Comparison of ENCODE assay signal across 1 cellular context in the genomic region with DNA sequence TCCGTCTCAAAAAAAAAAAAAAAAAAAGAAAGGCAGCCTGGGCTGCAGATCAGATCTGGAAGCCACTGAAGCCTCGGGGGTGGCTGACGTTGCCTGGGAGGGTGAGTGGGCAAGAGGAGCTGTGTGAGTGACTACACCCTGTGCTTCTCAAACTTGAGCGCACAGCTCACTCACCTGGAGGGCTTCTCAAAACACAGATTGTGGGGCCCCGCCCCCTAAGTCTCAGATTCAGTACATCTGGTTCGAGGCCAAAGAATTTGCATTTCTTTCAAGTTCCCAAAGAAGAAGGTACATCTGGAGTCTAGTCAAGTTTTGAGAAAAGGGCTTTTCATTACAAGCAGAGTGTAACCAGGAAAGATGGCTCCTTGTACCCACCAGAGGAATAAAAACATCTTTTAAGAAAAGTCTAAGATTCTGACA.
TF ChIP-seq lines count a peak whose summit lies in the region.

No MANE protein-coding gene starts in this region.

TF ChIP-seq in GM12878, 131 proteins besides CTCF, POLR2A, EP300 and RAD21 (continued from another document):
- TF ChIP-seq RUNX3 (IDR thresholded peaks at IDR 0.05; ENCODE audit: low read length) (peak; percentile 43; the same call in 1 of the 2 replicates), ZNF24 (IDR thresholded peaks at IDR 0.05) (0 out of 2 replicates have a peak, but pooled peaks have one; percentile 4), MEF2A (IDR thresholded peaks at IDR 0.05; ENCODE audit: insufficient read depth, low read depth, low read length) (no peak; the same call in 1 of the 2 replicates), IKZF1 (conservative IDR thresholded peaks at IDR 0.05) (peak; percentile 37; the same call in 1 of the 2 replicates), POU2F2 (IDR thresholded peaks at IDR 0.05; ENCODE audit: borderline replicate concordance, low read depth, low read length) (peak; percentile 90), POLR2AphosphoS2 (IDR thresholded peaks at IDR 0.05; ENCODE audit: low read depth, low read length) (no peak), LARP7 (IDR thresholded peaks at IDR 0.05) (no peak), CBX5 (IDR thresholded peaks at IDR 0.05; ENCODE audit: low read depth) (0 out of 2 replicates have a peak, but pooled peaks have one; percentile 47), CEBPB (IDR thresholded peaks at IDR 0.05; ENCODE audit: borderline replicate concordance in 1 of 2, low read depth in 2 of 2, low read length in 2 of 2) (no peak), ZNF384 (IDR thresholded peaks at IDR 0.05; ENCODE audit: borderline replicate concordance, low read depth, low read length) (peak; percentile 71), MTA2 (IDR thresholded peaks at IDR 0.05; ENCODE audit: low read depth) (peak; percentile 14; the same call in 1 of the 2 replicates), EED (IDR thresholded peaks at IDR 0.05; ENCODE audit: low read depth) (peak; percentile 11; the same call in 1 of the 2 replicates), BCL11A (IDR thresholded peaks at IDR 0.05; ENCODE audit: low read depth, low read length) (no peak), SMAD1 (IDR thresholded peaks at IDR 0.05; ENCODE audit: low read depth, partially characterized antibody) (peak; percentile 35), MXI1 (IDR thresholded peaks at IDR 0.05; ENCODE audit: low read depth, low read length) (0 out of 2 replicates have a peak, but pooled peaks have one; percentile 25), HDGF (IDR thresholded peaks at IDR 0.05) (no peak), EGR1 (IDR thresholded peaks at IDR 0.05; ENCODE audit: borderline replicate concordance in 1 of 2, low read depth in 2 of 2, low read length in 2 of 2) (peak in 1 of 2 experiments; percentile 73; a peak in 1 of 3 replicates), DPF2 (IDR thresholded peaks at IDR 0.05) (no peak), TCF7 (IDR thresholded peaks at IDR 0.05; ENCODE audit: borderline replicate concordance) (peak; percentile 24; the same call in 1 of the 2 replicates)
- TF ChIP-seq, protein P1, sequence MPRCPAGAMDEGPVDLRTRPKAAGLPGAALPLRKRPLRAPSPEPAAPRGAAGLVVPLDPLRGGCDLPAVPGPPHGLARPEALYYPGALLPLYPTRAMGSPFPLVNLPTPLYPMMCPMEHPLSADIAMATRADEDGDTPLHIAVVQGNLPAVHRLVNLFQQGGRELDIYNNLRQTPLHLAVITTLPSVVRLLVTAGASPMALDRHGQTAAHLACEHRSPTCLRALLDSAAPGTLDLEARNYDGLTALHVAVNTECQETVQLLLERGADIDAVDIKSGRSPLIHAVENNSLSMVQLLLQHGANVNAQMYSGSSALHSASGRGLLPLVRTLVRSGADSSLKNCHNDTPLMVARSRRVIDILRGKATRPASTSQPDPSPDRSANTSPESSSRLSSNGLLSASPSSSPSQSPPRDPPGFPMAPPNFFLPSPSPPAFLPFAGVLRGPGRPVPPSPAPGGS (IDR thresholded peaks at IDR 0.05; ENCODE audit: borderline replicate concordance, insufficient read depth, low read depth, low read length, poor library complexity, severe bottlenecking) = no peak
- TF ChIP-seq, protein P2, sequence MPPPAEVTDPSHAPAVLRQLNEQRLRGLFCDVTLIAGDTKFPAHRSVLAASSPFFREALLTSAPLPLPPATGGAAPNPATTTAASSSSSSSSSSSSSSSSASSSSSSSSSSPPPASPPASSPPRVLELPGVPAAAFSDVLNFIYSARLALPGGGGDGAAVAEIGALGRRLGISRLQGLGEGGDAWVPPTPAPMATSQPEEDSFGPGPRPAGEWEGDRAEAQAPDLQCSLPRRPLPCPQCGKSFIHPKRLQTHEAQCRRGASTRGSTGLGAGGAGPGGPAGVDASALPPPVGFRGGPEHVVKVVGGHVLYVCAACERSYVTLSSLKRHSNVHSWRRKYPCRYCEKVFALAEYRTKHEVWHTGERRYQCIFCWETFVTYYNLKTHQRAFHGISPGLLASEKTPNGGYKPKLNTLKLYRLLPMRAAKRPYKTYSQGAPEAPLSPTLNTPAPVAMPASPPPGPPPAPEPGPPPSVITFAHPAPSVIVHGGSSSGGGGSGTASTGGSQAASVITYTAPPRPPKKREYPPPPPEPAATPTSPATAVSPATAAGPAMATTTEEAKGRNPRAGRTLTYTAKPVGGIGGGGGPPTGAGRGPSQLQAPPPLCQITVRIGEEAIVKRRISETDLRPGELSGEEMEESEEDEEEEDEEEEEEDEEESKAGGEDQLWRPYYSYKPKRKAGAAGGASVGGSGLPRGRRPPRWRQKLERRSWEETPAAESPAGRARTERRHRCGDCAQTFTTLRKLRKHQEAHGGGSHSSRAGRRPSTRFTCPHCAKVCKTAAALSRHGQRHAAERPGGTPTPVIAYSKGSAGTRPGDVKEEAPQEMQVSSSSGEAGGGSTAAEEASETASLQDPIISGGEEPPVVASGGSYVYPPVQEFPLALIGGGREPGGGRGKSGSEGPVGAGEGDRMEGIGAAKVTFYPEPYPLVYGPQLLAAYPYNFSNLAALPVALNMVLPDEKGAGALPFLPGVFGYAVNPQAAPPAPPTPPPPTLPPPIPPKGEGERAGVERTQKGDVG (CRISPR knock-in tag; IDR thresholded peaks at IDR 0.05) = no peak
- TF ChIP-seq, protein P3, sequence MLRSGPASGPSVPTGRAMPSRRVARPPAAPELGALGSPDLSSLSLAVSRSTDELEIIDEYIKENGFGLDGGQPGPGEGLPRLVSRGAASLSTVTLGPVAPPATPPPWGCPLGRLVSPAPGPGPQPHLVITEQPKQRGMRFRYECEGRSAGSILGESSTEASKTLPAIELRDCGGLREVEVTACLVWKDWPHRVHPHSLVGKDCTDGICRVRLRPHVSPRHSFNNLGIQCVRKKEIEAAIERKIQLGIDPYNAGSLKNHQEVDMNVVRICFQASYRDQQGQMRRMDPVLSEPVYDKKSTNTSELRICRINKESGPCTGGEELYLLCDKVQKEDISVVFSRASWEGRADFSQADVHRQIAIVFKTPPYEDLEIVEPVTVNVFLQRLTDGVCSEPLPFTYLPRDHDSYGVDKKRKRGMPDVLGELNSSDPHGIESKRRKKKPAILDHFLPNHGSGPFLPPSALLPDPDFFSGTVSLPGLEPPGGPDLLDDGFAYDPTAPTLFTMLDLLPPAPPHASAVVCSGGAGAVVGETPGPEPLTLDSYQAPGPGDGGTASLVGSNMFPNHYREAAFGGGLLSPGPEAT (IDR thresholded peaks at IDR 0.05; ENCODE audit: low read depth) = peak; percentile 50; the same call in 1 of the 2 replicates
- TF ChIP-seq, protein P4, sequence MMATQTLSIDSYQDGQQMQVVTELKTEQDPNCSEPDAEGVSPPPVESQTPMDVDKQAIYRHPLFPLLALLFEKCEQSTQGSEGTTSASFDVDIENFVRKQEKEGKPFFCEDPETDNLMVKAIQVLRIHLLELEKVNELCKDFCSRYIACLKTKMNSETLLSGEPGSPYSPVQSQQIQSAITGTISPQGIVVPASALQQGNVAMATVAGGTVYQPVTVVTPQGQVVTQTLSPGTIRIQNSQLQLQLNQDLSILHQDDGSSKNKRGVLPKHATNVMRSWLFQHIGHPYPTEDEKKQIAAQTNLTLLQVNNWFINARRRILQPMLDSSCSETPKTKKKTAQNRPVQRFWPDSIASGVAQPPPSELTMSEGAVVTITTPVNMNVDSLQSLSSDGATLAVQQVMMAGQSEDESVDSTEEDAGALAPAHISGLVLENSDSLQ (IDR thresholded peaks at IDR 0.05) = peak; percentile 68
